In the genomic region with DNA sequence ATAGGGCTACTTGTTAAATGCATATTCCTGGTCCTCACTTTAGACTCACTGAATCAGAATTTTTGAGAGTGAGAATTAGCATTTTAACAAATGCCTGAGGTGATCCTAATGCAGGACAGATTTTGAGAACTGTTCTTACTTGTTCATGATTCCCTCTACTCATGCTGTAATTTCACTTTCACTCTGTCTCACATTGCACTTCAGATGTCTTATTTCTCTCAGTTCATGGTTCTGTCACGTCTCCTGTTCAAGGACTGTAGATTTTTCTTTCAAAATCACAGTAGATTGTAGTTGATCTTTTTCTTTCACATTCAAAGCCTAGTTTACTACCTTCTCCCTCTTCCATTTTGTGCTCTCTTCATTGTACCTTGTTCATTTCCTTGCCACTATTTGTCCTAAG, we compare ENCODE assay signal across 12 cellular contexts. TPM values are rescaled to one million over a fixed set of nuclear protein-coding genes. Genes with fewer than 3 reads are reported as not detected.
A peak's percentile ranks its signal among the peaks of the same experiment; 100 is the strongest.
DNase-seq lines count a peak whose midpoint lies in the region; ATAC-seq and TF ChIP-seq lines count a peak whose summit lies in the region.
"Had no signal": no experiment of that assay in that cellular context is flagged by ENCODE, and none has a peak within 500 bp of the region (broad histone marks: within the 10 kb centered on the region; RNA-seq: fewer than 3 reads in every experiment).

No MANE protein-coding gene starts in this region.

- TF ChIP-seq POLR2A in gastroesophageal sphincter (IDR thresholded peaks at IDR 0.05) (no peak), Peyer's patch (IDR thresholded peaks at IDR 0.05) (no peak), ovary (IDR thresholded peaks at IDR 0.05) (no peak)

- H3K27me3 ChIP-seq in endocrine pancreas (ENCODE audit: control insufficient read depth, insufficient read depth, low read length) = no peaks in the 10 kb centered on the region
- no peaks in the 10 kb centered on the region for H3K27me3 ChIP-seq in gastroesophageal sphincter
- H3K27me3 ChIP-seq in left ventricle myocardium inferior (ENCODE audit: low read depth) = peaks cover 13% of the 10 kb centered on the region
- no peaks in the 10 kb centered on the region for H3K27me3 ChIP-seq in Peyer's patch
- no peaks in the 10 kb centered on the region for H3K27me3 ChIP-seq in ovary
- H3K27me3 ChIP-seq: neutrophil had no signal

- H3K27ac ChIP-seq in gastroesophageal sphincter (no peak overlapping the region), left ventricle myocardium inferior (replicated peaks) (no peak overlapping the region), Peyer's patch (no peak overlapping the region), ovary (no peak overlapping the region)
- H3K27ac ChIP-seq: epithelial cell of prostate, neutrophil had no signal

- TF ChIP-seq EP300 in gastroesophageal sphincter (IDR thresholded peaks at IDR 0.05) (no peak), ovary (IDR thresholded peaks at IDR 0.05) (no peak)

- WGBS in gastroesophageal sphincter (ENCODE audit: low coverage in 1 of 2), 2 donors = 36% methylated on average over 1 of the region's 1 CpG; no CpG with 5 or more reads in 1 of the 2 donors
- WGBS in ovary, 3 donors = 18 to 22% (median 20%) methylated on average over 1 of the region's 1 CpG

- intact Hi-C loops in left ventricle myocardium inferior (cut with micrococcal nuclease) = no loop called here
- intact Hi-C loops in ovary (cut with DNase I) = no loop called here

- peak overlapping the region; percentile 67 for H3K4me3 ChIP-seq in endocrine pancreas (ENCODE audit: control insufficient read depth, insufficient read depth, low read length)
- H3K4me3 ChIP-seq in gastroesophageal sphincter = no peak overlapping the region
- no peak overlapping the region for H3K4me3 ChIP-seq in left ventricle myocardium inferior
- H3K4me3 ChIP-seq in Peyer's patch = no peak overlapping the region
- no peak overlapping the region for H3K4me3 ChIP-seq in ovary

- peak; percentile 99 for ATAC-seq in GM18868 (IDR thresholded peaks at IDR 0.05; ENCODE audit: unreplicated experiment)
- ATAC-seq in GM21619 (IDR thresholded peaks at IDR 0.05; ENCODE audit: unreplicated experiment) = peak; percentile 96
- ATAC-seq in HG03139 (IDR thresholded peaks at IDR 0.05; ENCODE audit: unreplicated experiment) = peak; percentile 92
- no peak for ATAC-seq in gastroesophageal sphincter
- ATAC-seq: activated CD4-positive, CD25-positive, alpha-beta regulatory T cell treated with anti-CD3 and anti-CD28 coated beads, Interleukin-2, amount 50 U/mL, for 24 hours had no signal

- H3K9me3 ChIP-seq in endocrine pancreas (ENCODE audit: control insufficient read depth, low read length) = no peaks in the 10 kb centered on the region
- H3K9me3 ChIP-seq in gastroesophageal sphincter = no peaks in the 10 kb centered on the region
- no peaks in the 10 kb centered on the region for H3K9me3 ChIP-seq in left ventricle myocardium inferior (replicated peaks)
- no peaks in the 10 kb centered on the region for H3K9me3 ChIP-seq in Peyer's patch
- no peaks in the 10 kb centered on the region for H3K9me3 ChIP-seq in ovary
- H3K9me3 ChIP-seq: neutrophil had no signal

- DNase-seq in left ventricle myocardium inferior (no peak), Peyer's patch (no peak), ovary (no peak)
- DNase-seq: NCI-H1417 treated with DMSO at 0.1 percent for 48 hours had no signal

- no peaks in the 10 kb centered on the region for H3K36me3 ChIP-seq in endocrine pancreas (ENCODE audit: control insufficient read depth, insufficient read depth, low read length)
- no peaks in the 10 kb centered on the region for H3K36me3 ChIP-seq in gastroesophageal sphincter
- H3K36me3 ChIP-seq in left ventricle myocardium inferior = no peaks in the 10 kb centered on the region
- no peaks in the 10 kb centered on the region for H3K36me3 ChIP-seq in Peyer's patch
- no peaks in the 10 kb centered on the region for H3K36me3 ChIP-seq in ovary
- H3K36me3 ChIP-seq: neutrophil had no signal

- no peak for TF ChIP-seq CTCF in gastroesophageal sphincter (IDR thresholded peaks at IDR 0.05)
- TF ChIP-seq CTCF in left ventricle myocardium inferior (IDR thresholded peaks at IDR 0.05; ENCODE audit: borderline replicate concordance) = no peak
- no peak for TF ChIP-seq CTCF in Peyer's patch (IDR thresholded peaks at IDR 0.05)
- TF ChIP-seq CTCF in ovary (IDR thresholded peaks at IDR 0.05) = no peak

- H3K9ac ChIP-seq in endocrine pancreas (ENCODE audit: control insufficient read depth, insufficient read depth, low read length) = no peak overlapping the region

- peaks cover 14% of the 10 kb centered on the region for H3K4me1 ChIP-seq in endocrine pancreas (ENCODE audit: control insufficient read depth, insufficient read depth, low read length)
- no peaks in the 10 kb centered on the region for H3K4me1 ChIP-seq in gastroesophageal sphincter
- H3K4me1 ChIP-seq in left ventricle myocardium inferior = no peaks in the 10 kb centered on the region
- H3K4me1 ChIP-seq in Peyer's patch = no peaks in the 10 kb centered on the region
- H3K4me1 ChIP-seq in ovary (ENCODE audit: insufficient read depth) = no peaks in the 10 kb centered on the region

RNA-seq across cellular contexts. Expression of gene ADGRV1, which starts 54.3 kb away (rescaled TPM):
- total RNA-seq in gastroesophageal sphincter (under 1 TPM; 0.08 to 0.87 (median 0.41) TPM), left ventricle myocardium inferior (not detected), Peyer's patch (1 to 10 TPM in 3 of 4 donors, under 1 TPM in 1; 0.28 to 6.5 (median 3.7) TPM), ovary (1 to 10 TPM in 4 of 7 donors, under 1 TPM in 3; 0.74 to 2.3 (median 1.1) TPM)
- 1 to 10 TPM in 1 of 2 donors, under 1 TPM in 1; 0.21 to 2.7 TPM for polyA plus RNA-seq in ovary
